Comparison of ENCODE assay signal across 1 cellular context in the genomic region with DNA sequence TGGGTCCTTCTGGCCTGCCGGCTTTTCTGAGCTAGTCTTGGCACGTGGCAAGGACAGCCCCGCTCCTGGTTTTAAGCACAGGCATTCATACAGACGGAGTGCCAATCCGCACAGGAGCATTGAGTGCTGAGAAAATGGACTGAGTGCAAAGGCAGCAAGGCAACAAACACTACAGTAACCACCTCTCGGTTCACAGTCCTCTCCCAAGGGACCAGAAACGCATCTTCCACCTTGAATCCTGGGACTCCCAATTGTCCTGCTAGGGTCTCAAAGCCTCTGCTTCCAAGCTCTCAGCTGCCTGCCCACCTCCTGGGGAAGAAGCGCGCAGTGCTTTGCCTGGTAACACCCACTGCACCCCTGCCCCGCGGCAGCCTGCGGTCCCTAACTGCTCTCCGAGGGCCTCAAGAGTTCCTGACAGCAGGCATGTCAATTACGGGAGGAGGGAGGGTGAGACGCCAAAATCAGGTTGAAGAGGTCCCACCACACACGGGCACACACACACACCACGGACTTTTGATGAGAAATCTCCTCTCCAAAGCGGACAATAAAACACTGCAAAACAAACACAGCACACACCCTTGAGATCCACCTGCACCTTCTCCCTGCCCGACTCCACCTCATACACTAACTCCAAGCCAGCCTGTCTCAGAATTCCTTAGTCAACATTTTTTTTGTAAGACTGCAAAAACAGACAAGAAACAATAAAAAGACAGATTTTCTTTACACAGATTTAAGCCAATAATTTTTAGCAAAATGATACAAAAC.
TF ChIP-seq lines count a peak whose summit lies in the region.

No MANE protein-coding gene starts in this region.

TF ChIP-seq in endothelial cell of umbilical vein, 7 proteins besides CTCF, POLR2A, EP300 and RAD21:
- TF ChIP-seq POLR2AphosphoS5 (IDR thresholded peaks at IDR 0.05; ENCODE audit: insufficient read depth, low read depth, low read length): peak; percentile 46
- TF ChIP-seq, protein P1, sequence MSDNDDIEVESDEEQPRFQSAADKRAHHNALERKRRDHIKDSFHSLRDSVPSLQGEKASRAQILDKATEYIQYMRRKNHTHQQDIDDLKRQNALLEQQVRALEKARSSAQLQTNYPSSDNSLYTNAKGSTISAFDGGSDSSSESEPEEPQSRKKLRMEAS (IDR thresholded peaks at IDR 0.05; ENCODE audit: insufficient read depth, insufficient read length): no peak
